ENCODE assay signal across 1 cellular context in the genomic region with DNA sequence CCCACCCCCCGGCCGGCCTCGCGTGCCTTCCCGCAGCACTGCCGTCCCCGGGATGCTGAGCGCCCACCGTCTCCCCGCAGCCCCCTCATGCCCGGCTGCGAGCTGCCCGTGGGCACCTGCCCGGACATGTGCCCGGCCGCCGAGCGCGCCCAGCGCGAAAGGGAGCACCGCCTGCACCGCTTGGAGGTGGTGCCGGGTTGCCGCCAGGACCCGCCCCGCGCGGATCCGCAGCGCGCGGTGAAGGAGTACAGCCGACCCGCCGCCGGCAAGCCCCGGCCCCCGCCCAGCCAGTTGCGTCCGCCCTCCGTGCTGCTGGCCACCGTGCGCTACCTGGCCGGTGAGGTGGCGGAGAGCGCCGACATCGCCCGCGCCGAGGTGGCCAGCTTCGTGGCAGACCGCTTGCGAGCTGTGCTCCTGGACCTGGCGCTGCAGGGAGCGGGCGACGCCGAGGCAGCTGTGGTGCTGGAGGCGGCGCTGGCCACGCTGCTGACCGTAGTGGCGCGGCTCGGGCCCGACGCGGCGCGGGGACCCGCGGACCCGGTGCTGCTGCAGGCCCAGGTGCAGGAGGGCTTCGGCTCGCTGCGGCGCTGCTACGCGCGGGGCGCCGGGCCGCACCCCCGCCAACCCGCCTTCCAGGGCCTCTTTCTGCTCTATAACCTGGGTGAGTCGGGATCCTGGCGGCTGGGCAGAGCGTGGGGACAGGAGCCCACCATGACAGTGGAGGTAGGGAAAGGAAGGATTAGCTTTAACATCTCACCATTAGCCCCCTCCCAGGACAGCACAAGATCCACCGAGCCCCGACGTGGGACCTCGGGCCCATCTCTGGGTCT.
A peak's percentile ranks its signal among the peaks of the same experiment; 100 is the strongest.
TF ChIP-seq lines count a peak whose summit lies in the region.

A gene (plus strand): TSS at position 5 of the 830 bp plus-strand sequence. CDS start 83 bp downstream, at position 88.

TF ChIP-seq in K562, 482 proteins besides CTCF, POLR2A, EP300 and RAD21 (continued from another document and continues in another):
- TF ChIP-seq, protein P1, sequence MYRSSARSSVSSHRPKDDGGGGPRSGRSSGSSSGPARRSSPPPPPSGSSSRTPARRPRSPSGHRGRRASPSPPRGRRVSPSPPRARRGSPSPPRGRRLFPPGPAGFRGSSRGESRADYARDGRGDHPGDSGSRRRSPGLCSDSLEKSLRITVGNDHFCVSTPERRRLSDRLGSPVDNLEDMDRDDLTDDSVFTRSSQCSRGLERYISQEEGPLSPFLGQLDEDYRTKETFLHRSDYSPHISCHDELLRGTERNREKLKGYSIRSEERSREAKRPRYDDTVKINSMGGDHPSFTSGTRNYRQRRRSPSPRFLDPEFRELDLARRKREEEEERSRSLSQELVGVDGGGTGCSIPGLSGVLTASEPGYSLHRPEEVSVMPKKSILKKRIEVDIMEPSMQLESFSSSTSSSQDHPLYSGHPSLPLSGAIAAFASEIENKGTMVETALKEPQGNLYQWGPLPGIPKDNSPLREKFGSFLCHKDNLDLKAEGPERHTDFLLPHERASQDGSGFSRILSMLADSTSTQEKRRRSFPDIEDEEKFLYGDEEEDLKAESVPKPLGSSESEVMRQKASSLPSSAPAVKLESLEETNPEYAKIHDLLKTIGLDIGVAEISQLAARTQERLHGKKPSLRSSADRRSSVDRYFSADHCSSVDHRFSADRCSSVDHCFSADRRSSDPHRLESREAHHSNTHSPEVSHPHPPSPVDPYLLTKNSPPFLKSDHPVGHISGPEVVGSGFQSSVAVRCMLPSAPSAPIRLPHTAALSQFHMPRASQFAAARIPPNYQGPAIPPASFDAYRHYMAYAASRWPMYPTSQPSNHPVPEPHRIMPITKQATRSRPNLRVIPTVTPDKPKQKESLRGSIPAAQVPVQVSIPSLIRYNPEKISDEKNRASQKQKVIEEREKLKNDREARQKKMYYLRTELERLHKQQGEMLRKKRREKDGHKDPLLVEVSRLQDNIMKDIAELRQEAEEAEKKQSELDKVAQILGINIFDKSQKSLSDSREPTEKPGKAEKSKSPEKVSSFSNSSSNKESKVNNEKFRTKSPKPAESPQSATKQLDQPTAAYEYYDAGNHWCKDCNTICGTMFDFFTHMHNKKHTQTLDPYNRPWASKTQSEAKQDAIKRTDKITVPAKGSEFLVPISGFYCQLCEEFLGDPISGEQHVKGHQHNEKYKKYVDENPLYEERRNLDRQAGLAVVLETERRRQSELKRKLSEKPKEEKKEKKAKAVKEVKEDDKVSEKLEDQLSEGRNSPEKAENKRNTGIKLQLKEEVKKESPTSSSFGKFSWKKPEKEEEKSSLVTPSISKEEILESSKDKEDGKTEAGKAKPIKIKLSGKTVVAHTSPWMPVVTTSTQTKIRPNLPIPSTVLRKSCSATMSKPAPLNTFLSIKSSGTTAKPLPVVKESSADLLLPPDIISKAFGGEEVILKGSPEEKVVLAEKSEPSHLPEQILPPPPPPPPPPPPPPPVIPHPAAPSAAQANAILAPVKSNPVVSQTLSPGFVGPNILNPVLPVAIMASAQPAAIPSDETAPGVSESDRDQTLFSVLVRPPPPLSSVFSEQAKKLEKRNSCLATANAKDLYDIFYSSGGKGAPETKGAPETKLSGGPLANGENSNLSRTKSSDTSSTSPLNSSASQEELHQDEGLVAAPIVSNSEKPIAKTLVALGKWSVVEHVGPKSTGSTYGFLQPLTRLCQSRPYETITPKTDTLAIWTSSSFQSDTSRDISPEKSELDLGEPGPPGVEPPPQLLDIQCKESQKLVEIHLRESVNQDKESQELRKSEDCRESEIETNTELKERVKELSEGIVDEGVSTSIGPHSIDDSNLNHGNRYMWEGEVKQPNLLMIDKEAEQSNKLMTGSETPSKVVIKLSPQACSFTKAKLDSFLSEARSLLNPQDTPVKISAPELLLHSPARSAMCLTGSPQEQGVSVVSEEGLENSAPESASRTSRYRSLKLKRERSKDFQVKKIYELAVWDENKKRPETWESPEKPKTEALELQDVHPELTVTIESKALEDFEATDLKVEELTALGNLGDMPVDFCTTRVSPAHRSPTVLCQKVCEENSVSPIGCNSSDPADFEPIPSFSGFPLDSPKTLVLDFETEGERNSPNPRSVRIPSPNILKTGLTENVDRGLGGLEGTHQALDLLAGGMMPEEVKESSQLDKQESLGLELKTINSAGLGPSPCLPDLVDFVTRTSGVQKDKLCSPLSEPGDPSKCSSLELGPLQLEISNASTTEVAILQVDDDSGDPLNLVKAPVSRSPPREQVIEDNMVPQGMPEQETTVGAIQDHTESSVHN (IDR thresholded peaks at IDR 0.05; ENCODE audit: borderline replicate concordance in 1 of 2, low read depth in 1 of 2): no peak
- TF ChIP-seq, protein P2, sequence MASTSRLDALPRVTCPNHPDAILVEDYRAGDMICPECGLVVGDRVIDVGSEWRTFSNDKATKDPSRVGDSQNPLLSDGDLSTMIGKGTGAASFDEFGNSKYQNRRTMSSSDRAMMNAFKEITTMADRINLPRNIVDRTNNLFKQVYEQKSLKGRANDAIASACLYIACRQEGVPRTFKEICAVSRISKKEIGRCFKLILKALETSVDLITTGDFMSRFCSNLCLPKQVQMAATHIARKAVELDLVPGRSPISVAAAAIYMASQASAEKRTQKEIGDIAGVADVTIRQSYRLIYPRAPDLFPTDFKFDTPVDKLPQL (IDR thresholded peaks at IDR 0.05; ENCODE audit: extremely low read depth, insufficient read length): no peak
- peak; percentile 81 for TF ChIP-seq SAP30 (IDR thresholded peaks at IDR 0.05; ENCODE audit: borderline replicate concordance, insufficient read depth, low read depth, low read length, poor library complexity, severe bottlenecking)
- TF ChIP-seq, protein P3, sequence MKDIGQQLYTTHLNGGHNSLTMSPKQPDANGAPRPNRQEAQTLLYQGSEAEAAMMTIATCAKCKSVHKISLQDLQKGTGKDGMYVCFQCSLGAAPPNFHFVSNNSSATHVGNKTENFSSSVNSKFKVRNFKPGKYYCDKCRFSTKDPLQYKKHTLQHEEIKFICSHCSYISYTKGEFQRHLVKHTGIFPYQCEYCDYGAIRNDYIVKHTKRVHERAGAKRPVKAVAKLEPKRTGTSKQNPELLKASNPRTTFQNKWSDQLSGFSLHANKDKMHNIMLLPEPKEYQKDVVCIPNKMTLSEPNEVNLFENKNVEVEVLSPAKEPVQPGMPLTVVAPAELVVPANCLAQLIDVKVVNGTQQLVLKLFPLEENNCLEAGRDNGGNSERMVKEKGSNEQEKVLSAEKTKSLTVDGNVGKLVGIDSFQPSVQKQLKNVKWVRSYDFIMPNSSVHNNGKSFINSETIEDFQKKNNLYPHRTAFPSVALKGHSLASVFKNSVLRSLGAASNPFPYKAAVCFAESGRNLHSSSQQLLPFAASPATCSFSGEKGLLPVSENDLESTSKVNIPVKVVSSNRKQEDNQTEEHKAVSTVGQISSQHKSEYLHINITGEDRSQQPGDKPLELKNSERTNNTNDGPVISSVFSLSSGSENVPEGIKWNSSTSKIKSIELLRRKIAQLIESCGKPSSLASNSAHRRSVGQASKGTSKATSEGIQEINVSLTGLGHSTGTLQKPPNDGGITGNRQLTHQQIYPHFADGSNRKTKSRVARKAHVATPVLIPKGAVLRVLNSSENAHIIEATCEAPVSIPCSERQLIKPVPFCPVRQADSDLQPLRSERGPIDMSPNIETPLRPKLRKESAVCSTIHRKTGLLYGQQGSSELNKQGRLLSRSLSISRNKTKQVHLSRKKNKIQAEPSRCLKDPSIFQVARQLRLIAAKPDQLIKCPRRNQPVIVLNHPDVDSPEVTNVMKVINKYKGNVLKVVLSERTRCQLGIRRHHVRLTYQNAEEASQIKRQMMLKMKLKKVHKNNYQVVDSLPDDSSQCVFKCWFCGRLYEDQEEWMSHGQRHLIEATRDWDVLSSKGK (CRISPR knock-in tag; IDR thresholded peaks at IDR 0.05): no peak
- TF ChIP-seq GATAD2A (IDR thresholded peaks at IDR 0.05): no peak
- peak; percentile 59; the same call in 1 of the 2 replicates for TF ChIP-seq ZFX (CRISPR knock-in tag; IDR thresholded peaks at IDR 0.05)
- TF ChIP-seq HMG20A (CRISPR knock-in tag; conservative IDR thresholded peaks at IDR 0.05): no peak
- no peak for TF ChIP-seq BRD9 (IDR thresholded peaks at IDR 0.05; ENCODE audit: low read depth, partially characterized antibody)
- TF ChIP-seq TEAD2 (tag; IDR thresholded peaks at IDR 0.05): no peak
- no peak for TF ChIP-seq ETV6 (IDR thresholded peaks at IDR 0.05; ENCODE audit: borderline replicate concordance in 1 of 2, low read depth in 2 of 2, low read length in 1 of 2)
- TF ChIP-seq ETV6 (CRISPR knock-in tag; IDR thresholded peaks at IDR 0.05; ENCODE audit: borderline replicate concordance): peak; percentile 87; the same call in 1 of the 2 replicates
- TF ChIP-seq RB1 (IDR thresholded peaks at IDR 0.05; ENCODE audit: low read depth): peak; percentile 70
- TF ChIP-seq ZNF316 (IDR thresholded peaks at IDR 0.05): no peak
- TF ChIP-seq, protein P4, sequence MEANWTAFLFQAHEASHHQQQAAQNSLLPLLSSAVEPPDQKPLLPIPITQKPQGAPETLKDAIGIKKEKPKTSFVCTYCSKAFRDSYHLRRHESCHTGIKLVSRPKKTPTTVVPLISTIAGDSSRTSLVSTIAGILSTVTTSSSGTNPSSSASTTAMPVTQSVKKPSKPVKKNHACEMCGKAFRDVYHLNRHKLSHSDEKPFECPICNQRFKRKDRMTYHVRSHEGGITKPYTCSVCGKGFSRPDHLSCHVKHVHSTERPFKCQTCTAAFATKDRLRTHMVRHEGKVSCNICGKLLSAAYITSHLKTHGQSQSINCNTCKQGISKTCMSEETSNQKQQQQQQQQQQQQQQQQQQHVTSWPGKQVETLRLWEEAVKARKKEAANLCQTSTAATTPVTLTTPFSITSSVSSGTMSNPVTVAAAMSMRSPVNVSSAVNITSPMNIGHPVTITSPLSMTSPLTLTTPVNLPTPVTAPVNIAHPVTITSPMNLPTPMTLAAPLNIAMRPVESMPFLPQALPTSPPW (CRISPR knock-in tag; IDR thresholded peaks at IDR 0.05): peak; percentile 58
- no peak for TF ChIP-seq ZNF274 (IDR thresholded peaks at IDR 0.05; ENCODE audit: borderline replicate concordance, low read depth, low read length)
- TF ChIP-seq TCF3 (CRISPR knock-in tag; IDR thresholded peaks at IDR 0.05): no peak
- TF ChIP-seq, protein P5, sequence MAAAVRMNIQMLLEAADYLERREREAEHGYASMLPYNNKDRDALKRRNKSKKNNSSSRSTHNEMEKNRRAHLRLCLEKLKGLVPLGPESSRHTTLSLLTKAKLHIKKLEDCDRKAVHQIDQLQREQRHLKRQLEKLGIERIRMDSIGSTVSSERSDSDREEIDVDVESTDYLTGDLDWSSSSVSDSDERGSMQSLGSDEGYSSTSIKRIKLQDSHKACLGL (CRISPR knock-in tag; IDR thresholded peaks at IDR 0.05; ENCODE audit: borderline replicate concordance, poor library complexity, severe bottlenecking): no peak
- peak; percentile 69 for TF ChIP-seq CXXC5 (CRISPR knock-in tag; IDR thresholded peaks at IDR 0.05)
- TF ChIP-seq L3MBTL2 (IDR thresholded peaks at IDR 0.05): peak; percentile 67
- TF ChIP-seq, protein P6, sequence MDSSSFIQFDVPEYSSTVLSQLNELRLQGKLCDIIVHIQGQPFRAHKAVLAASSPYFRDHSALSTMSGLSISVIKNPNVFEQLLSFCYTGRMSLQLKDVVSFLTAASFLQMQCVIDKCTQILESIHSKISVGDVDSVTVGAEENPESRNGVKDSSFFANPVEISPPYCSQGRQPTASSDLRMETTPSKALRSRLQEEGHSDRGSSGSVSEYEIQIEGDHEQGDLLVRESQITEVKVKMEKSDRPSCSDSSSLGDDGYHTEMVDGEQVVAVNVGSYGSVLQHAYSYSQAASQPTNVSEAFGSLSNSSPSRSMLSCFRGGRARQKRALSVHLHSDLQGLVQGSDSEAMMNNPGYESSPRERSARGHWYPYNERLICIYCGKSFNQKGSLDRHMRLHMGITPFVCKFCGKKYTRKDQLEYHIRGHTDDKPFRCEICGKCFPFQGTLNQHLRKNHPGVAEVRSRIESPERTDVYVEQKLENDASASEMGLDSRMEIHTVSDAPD (CRISPR knock-in tag; IDR thresholded peaks at IDR 0.05): no peak
- TF ChIP-seq FOXP1 (CRISPR knock-in tag; IDR thresholded peaks at IDR 0.05): peak; percentile 91
- TF ChIP-seq CREM (IDR thresholded peaks at IDR 0.05; ENCODE audit: low read depth): no peak
- TF ChIP-seq, protein P7, sequence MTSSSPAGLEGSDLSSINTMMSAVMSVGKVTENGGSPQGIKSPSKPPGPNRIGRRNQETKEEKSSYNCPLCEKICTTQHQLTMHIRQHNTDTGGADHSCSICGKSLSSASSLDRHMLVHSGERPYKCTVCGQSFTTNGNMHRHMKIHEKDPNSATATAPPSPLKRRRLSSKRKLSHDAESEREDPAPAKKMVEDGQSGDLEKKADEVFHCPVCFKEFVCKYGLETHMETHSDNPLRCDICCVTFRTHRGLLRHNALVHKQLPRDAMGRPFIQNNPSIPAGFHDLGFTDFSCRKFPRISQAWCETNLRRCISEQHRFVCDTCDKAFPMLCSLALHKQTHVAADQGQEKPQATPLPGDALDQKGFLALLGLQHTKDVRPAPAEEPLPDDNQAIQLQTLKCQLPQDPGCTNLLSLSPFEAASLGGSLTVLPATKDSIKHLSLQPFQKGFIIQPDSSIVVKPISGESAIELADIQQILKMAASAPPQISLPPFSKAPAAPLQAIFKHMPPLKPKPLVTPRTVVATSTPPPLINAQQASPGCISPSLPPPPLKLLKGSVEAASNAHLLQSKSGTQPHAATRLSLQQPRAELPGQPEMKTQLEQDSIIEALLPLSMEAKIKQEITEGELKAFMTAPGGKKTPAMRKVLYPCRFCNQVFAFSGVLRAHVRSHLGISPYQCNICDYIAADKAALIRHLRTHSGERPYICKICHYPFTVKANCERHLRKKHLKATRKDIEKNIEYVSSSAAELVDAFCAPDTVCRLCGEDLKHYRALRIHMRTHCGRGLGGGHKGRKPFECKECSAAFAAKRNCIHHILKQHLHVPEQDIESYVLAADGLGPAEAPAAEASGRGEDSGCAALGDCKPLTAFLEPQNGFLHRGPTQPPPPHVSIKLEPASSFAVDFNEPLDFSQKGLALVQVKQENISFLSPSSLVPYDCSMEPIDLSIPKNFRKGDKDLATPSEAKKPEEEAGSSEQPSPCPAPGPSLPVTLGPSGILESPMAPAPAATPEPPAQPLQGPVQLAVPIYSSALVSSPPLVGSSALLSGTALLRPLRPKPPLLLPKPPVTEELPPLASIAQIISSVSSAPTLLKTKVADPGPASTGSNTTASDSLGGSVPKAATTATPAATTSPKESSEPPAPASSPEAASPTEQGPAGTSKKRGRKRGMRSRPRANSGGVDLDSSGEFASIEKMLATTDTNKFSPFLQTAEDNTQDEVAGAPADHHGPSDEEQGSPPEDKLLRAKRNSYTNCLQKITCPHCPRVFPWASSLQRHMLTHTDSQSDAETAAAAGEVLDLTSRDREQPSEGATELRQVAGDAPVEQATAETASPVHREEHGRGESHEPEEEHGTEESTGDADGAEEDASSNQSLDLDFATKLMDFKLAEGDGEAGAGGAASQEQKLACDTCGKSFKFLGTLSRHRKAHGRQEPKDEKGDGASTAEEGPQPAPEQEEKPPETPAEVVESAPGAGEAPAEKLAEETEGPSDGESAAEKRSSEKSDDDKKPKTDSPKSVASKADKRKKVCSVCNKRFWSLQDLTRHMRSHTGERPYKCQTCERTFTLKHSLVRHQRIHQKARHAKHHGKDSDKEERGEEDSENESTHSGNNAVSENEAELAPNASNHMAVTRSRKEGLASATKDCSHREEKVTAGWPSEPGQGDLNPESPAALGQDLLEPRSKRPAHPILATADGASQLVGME (CRISPR knock-in tag; IDR thresholded peaks at IDR 0.05): no peak
- peak; percentile 70; the same call in 1 of the 2 replicates for TF ChIP-seq ZNF431 (CRISPR knock-in tag; IDR thresholded peaks at IDR 0.05)
- no peak for TF ChIP-seq CBX2 (IDR thresholded peaks at IDR 0.05; ENCODE audit: insufficient read depth, low read length, poor library complexity, severe bottlenecking)
- no peak for TF ChIP-seq MAFF (IDR thresholded peaks at IDR 0.05; ENCODE audit: low read length)
- no peak for TF ChIP-seq SREBF2 (CRISPR knock-in tag; IDR thresholded peaks at IDR 0.05)
- no peak for TF ChIP-seq ZC3H4 (CRISPR knock-in tag; IDR thresholded peaks at IDR 0.05; ENCODE audit: borderline replicate concordance)
- no peak for TF ChIP-seq NFYB (IDR thresholded peaks at IDR 0.05; ENCODE audit: extremely low read depth, insufficient read length)
- peak; percentile 79; the same call in 1 of the 2 replicates for TF ChIP-seq KAT7 (CRISPR knock-in tag; IDR thresholded peaks at IDR 0.05; ENCODE audit: borderline replicate concordance)
- TF ChIP-seq FOXA3 (CRISPR knock-in tag; conservative IDR thresholded peaks at IDR 0.05 in 1 of 2, IDR thresholded peaks at IDR 0.05 in 1 of 2): no peak
- no peak for TF ChIP-seq LCOR (CRISPR knock-in tag; IDR thresholded peaks at IDR 0.05)
